8 cellular contexts compared by ENCODE assay signal in the genomic region with DNA sequence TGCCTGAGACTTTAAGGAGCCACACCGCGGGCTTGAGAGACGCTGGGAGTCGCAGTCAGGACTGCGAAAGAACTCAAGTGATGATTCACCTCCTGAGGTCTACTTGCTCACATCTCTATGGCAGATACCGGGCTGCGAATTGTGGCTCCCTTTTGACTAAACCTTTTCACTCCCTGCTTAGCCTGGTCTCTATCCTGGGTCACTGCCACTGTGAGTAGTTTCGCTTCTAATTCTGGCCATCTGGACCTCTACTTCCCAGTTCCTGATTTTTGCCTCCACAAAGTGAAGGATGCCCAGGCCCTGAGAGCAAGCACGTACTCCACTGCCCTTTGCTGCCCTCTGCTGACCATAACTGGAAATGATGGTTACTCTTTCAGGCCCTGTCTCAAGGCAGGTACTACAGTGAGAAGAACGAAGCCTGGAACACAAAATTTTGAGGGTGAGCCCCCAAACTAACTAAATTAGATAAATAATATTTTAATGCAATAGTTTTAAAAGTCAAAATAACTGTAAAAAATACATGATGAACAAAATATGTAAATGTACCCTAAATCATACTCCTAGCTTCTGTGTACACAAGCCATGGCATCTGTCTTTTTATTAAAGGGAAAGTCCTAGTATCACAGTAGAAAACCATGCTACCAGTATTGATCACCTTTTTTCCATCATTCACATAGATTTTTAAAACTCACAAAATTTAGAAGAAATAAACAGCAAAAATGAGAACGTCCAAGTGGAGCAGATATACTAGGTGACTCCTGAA. TPM values are rescaled to one million over a fixed set of nuclear protein-coding genes. Genes with fewer than 3 reads are reported as not detected.
A peak's percentile ranks its signal among the peaks of the same experiment; 100 is the strongest.
DNase-seq lines count a peak whose midpoint lies in the region; ATAC-seq, FAIRE-seq and TF ChIP-seq lines count a peak whose summit lies in the region.

No MANE protein-coding gene starts in this region.

- H3K4me1 Mint-ChIP-seq in activated CD8-positive, alpha-beta memory T cell treated with anti-CD3 and anti-CD28 coated beads, Interleukin-2, amount 10 ng/mL, durations not matched to agents 7 days and 5 days: peaks cover 2% of the 10 kb centered on the region

- intact Hi-C loops in mucosa of descending colon (cut with DNase I, micrococcal nuclease): loop anchor here in 1 of 2 donors (2.0 to 10.0 kb wide), 2 partner anchors 421 to 735 kb away; a partner anchor contains a TSS

- H3K27me3 Mint-ChIP-seq in activated CD8-positive, alpha-beta memory T cell treated with anti-CD3 and anti-CD28 coated beads, Interleukin-2, amount 10 ng/mL, durations not matched to agents 7 days and 5 days: no peaks in the 10 kb centered on the region

- no peaks in the 10 kb centered on the region for H3K36me3 ChIP-seq in mucosa of descending colon (ENCODE audit: low read depth)

- no peaks in the 10 kb centered on the region for H3K9me3 Mint-ChIP-seq in activated CD8-positive, alpha-beta memory T cell treated with anti-CD3 and anti-CD28 coated beads, Interleukin-2, amount 10 ng/mL, durations not matched to agents 7 days and 5 days (ENCODE audit: low read depth)

- no peaks in the 10 kb centered on the region for H3K9me3 ChIP-seq in mucosa of descending colon

- peak; percentile 94 for FAIRE-seq in endometrium (lab: Jason Lieb, UNC)

- H3K4me3 Mint-ChIP-seq in activated CD8-positive, alpha-beta memory T cell treated with anti-CD3 and anti-CD28 coated beads, Interleukin-2, amount 10 ng/mL, durations not matched to agents 7 days and 5 days: no peak overlapping the region

- no peak overlapping the region for H3K4me3 ChIP-seq in mucosa of descending colon

- H3K4me1 ChIP-seq in mucosa of descending colon (ENCODE audit: low read depth): no peaks in the 10 kb centered on the region

- DNase-seq in CMK (ENCODE audit: low read depth) (peak; percentile 75), NOMO-1 (lab: John Stamatoyannopoulos, UW; ENCODE audit: unreplicated experiment in 2 of 2) (peak; percentile 50 to 65), mucosa of descending colon (peak in 2 of 3 donors; percentile 49 to 95)
- peak; percentile 79 for DNase-seq in activated CD8-positive, alpha-beta memory T cell treated with anti-CD3 and anti-CD28 coated beads, Interleukin-2, amount 10 ng/mL, durations not matched to agents 7 days and 5 days
- DNase-seq in stimulated activated CD8-positive, alpha-beta memory T cell treated with anti-CD3 and anti-CD28 coated beads, Interleukin-2, amount 100 ng/mL, for 48 hours (ENCODE audit: low read depth in 2 of 2): peak; percentile 24 to 32

- peak; percentile 55 for TF ChIP-seq CTCF in mucosa of descending colon (IDR thresholded peaks at IDR 0.05)

- no peak overlapping the region for H3K27ac Mint-ChIP-seq in activated CD8-positive, alpha-beta memory T cell treated with anti-CD3 and anti-CD28 coated beads, Interleukin-2, amount 10 ng/mL, durations not matched to agents 7 days and 5 days

- peaks cover 2% of the 10 kb centered on the region for H3K36me3 Mint-ChIP-seq in activated CD8-positive, alpha-beta memory T cell treated with anti-CD3 and anti-CD28 coated beads, Interleukin-2, amount 10 ng/mL, durations not matched to agents 7 days and 5 days

- ATAC-seq in GM19395 (IDR thresholded peaks at IDR 0.05; ENCODE audit: unreplicated experiment) (peak; percentile 96), HG03460 (IDR thresholded peaks at IDR 0.05; ENCODE audit: unreplicated experiment) (peak; percentile 89), mucosa of descending colon (peak; percentile 99)
- peak; percentile 92 for ATAC-seq in activated CD8-positive, alpha-beta memory T cell treated with anti-CD3 and anti-CD28 coated beads, Interleukin-2, amount 10 ng/mL, durations not matched to agents 7 days and 5 days

- CTCF ChIA-PET in activated CD8-positive, alpha-beta memory T cell treated with anti-CD3 and anti-CD28 coated beads, Interleukin-2, amount 10 ng/mL, durations not matched to agents 7 days and 5 days (lab: Charles Lee): interaction anchor here (1.7 to 4.8 kb wide), 2 partner anchors 13 to 422 kb away, joined by 4 to 38 read pairs; a partner anchor contains a TSS

RNA-seq across cellular contexts. Expression of a gene that starts 16.7 kb away (rescaled TPM):
- total RNA-seq in activated CD8-positive, alpha-beta memory T cell treated with anti-CD3 and anti-CD28 coated beads, Interleukin-2, amount 10 ng/mL, durations not matched to agents 7 days and 5 days: 10 to 100 TPM; 66.9 to 75.4 TPM
- 10 to 100 TPM in 1 of 3 donors, 1 to 10 TPM in 2; 2.9 to 17.5 (median 3.0) TPM for total RNA-seq in mucosa of descending colon

Comparison
In these comparisons a context has a peak if more than half of its experiments do, and no peak if none do; other contexts are left out.
1. DNase-seq: peak in every context shown above with its lines; median percentile 79 in activated CD8-positive, alpha-beta memory T cell treated with anti-CD3 and anti-CD28 coated beads, Interleukin-2, amount 10 ng/mL, durations not matched to agents 7 days and 5 days; 75 in CMK; 72 in mucosa of descending colon; 58 in NOMO-1; 28 in stimulated activated CD8-positive, alpha-beta memory T cell treated with anti-CD3 and anti-CD28 coated beads, Interleukin-2, amount 100 ng/mL, for 48 hours.